ENCODE assay signal across 11 cellular contexts in genomic region chr12:26798013-26798412, GRCh38. TPM values are rescaled to one million over a fixed set of nuclear protein-coding genes. Genes with fewer than 3 reads are reported as not detected.
A peak's percentile ranks its signal among the peaks of the same experiment; 100 is the strongest.
DNase-seq lines count a peak whose midpoint lies in the region; ATAC-seq and TF ChIP-seq lines count a peak whose summit lies in the region.
"Had no signal": no experiment of that assay in that cellular context is flagged by ENCODE, and none has a peak within 500 bp of the region (broad histone marks: within the 10 kb centered on the region; RNA-seq: fewer than 3 reads in every experiment).

No MANE protein-coding gene starts in this region.

- TF ChIP-seq CTCF in esophagus squamous epithelium (IDR thresholded peaks at IDR 0.05) (no peak), testis (IDR thresholded peaks at IDR 0.05) (no peak)

- no peak for TF ChIP-seq POLR2A in esophagus squamous epithelium (IDR thresholded peaks at IDR 0.05)
- TF ChIP-seq POLR2A in testis (IDR thresholded peaks at IDR 0.05): no peak

- H3K27ac ChIP-seq in esophagus squamous epithelium (peak overlapping the region in 3 of 4 donors; percentile 17 to 20 (median 17)), testis (no peak overlapping the region)

- H3K36me3 ChIP-seq in esophagus squamous epithelium (no peaks in the 10 kb centered on the region), testis (ENCODE audit: low read depth, missing control alignments) (no peaks in the 10 kb centered on the region)

- intact Hi-C loops in left ventricle myocardium superior (cut with micrococcal nuclease): no loop called here
- intact Hi-C loops in cardiac septum (cut with DNase I): no loop called here
- intact Hi-C loops in esophagus squamous epithelium (cut with DNase I): no loop called here
- intact Hi-C loops in testis (cut with DNase I; ENCODE audit: low total_unique reads): no loop called here

- H3K4me3 ChIP-seq in esophagus squamous epithelium: no peak overlapping the region
- H3K4me3 ChIP-seq in testis: no peak overlapping the region

- H3K27me3 ChIP-seq in esophagus squamous epithelium (no peaks in the 10 kb centered on the region), testis (no peaks in the 10 kb centered on the region)

- DNase-seq in left ventricle myocardium superior (no peak), cardiac septum (ENCODE audit: low spot score) (no peak), esophagus squamous epithelium (lab: John Stamatoyannopoulos, UW) (no peak), GM19238 (ENCODE audit: insufficient read length, low spot score) (no peak), retina (no peak), testis (no peak)
- DNase-seq: CD4-positive, alpha-beta memory T cell; NCI-H1930; stimulated activated CD4-positive, alpha-beta T cell treated with anti-CD3 and anti-CD28 coated beads, Interleukin-1b, Interleukin-23, amount 100 ng/mL, for 48 hours had no signal

- 24 to 25% methylated on average over 6 of the region's 6 CpGs for WGBS in esophagus squamous epithelium, 2 donors
- 43 to 55% methylated on average over 6 of the region's 6 CpGs for WGBS in testis, 2 donors

- peaks cover 0 to 32% (median 5%) of the 10 kb centered on the region in 3 donors for H3K4me1 ChIP-seq in esophagus squamous epithelium
- no peaks in the 10 kb centered on the region for H3K4me1 ChIP-seq in testis

- H3K9me3 ChIP-seq in esophagus squamous epithelium (no peaks in the 10 kb centered on the region), testis (no peaks in the 10 kb centered on the region)

- peak; percentile 39 for ATAC-seq in left ventricle myocardium superior
- ATAC-seq in HG03558 (IDR thresholded peaks at IDR 0.05; ENCODE audit: extremely low read depth, unreplicated experiment): peak; percentile 65
- no peak for ATAC-seq in HG03196 (IDR thresholded peaks at IDR 0.05; ENCODE audit: unreplicated experiment)

RNA-seq across cellular contexts. Expression of gene ITPR2, which starts 35.0 kb away (rescaled TPM):
- 10.5 TPM for total RNA-seq in left ventricle myocardium superior
- total RNA-seq in cardiac septum: 20.9 TPM
- 10 to 100 TPM; 30.7 to 49.3 (median 37.6) TPM for total RNA-seq in esophagus squamous epithelium
- total RNA-seq in testis: 10 to 100 TPM; 56.9 to 60.6 TPM
- 4.9 TPM for polyA plus RNA-seq in testis (ENCODE audit: insufficient read depth, low read depth, low replicate concordance)

Comparison
In these comparisons a context has a peak if more than half of its experiments do, and no peak if none do; other contexts are left out.
1. H3K27ac ChIP-seq: peak in esophagus squamous epithelium (3 of 4); none in testis (0 of 2).